ENCODE assay signal across 15 cellular contexts in the genomic region with DNA sequence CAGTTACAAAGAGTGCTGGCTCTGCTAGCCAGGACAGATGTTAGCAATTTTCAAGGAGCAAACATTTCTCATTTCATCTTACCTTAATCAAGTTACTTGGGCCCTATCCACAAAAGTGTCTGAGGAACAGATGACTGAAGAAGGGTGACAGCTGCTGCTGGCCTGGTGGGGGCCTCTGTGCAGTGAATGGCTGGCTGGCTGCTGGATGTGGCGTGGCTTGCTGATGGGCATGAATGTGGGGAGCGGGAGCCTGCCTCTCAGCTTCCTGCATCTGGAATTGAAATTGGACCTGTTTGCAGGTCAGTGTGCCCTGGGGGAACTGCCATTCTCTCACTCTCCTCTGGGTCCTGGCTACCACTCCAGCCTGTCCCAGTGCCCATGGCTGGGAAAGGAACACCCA.
"Had no signal": no experiment of that assay in that cellular context is flagged by ENCODE, and none has a peak within 500 bp of the region (broad histone marks: within the 10 kb centered on the region; RNA-seq: fewer than 3 reads in every experiment).

No MANE protein-coding gene starts in this region.

- H3K27me3 Mint-ChIP-seq: activated naive CD8-positive, alpha-beta T cell had no signal

- H3K9me3 ChIP-seq: esophagus squamous epithelium, heart right ventricle, pancreas, right lobe of liver had no signal

- H3K9me3 Mint-ChIP-seq: effector memory CD8-positive, alpha-beta T cell; memory B cell; naive thymus-derived CD8-positive, alpha-beta T cell; stimulated activated effector memory CD8-positive, alpha-beta T cell treated with anti-CD3 and anti-CD28 coated beads, Interleukin-12 subunit alpha, Interleukin-12 subunit beta, amount 100 ng/mL, for 72 hours; T-helper 2 cell treated with Interferon-gamma antibody and Interleukin-4, amounts not matched to agents 5 μg/mL and 100 μg/mL, for 36 hours had no signal

- H3K4me3 ChIP-seq: esophagus squamous epithelium, heart right ventricle, pancreas, right lobe of liver had no signal

- H3K27ac Mint-ChIP-seq: activated CD8-positive, alpha-beta memory T cell treated with anti-CD3 and anti-CD28 coated beads, Interleukin-2, amount 10 ng/mL, durations not matched to agents 7 days and 5 days; effector memory CD8-positive, alpha-beta T cell; memory B cell; stimulated activated effector memory CD8-positive, alpha-beta T cell treated with anti-CD3 and anti-CD28 coated beads, Interleukin-12 subunit alpha, Interleukin-12 subunit beta, amount 100 ng/mL, for 72 hours; T-helper 2 cell treated with Interferon-gamma antibody and Interleukin-4, amounts not matched to agents 5 μg/mL and 100 μg/mL, for 36 hours had no signal

- H3K36me3 ChIP-seq: esophagus squamous epithelium, heart right ventricle, pancreas, right lobe of liver had no signal

- DNase-seq: activated CD4-positive, alpha-beta T cell treated with anti-CD3 and anti-CD28 coated beads, Interleukin-2, amount 50 U/mL, for 4 hours; activated CD8-positive, alpha-beta memory T cell treated with anti-CD3 and anti-CD28 coated beads, Interleukin-2, amount 10 ng/mL, durations not matched to agents 7 days and 5 days; dermis blood vessel endothelial cell; effector memory CD8-positive, alpha-beta T cell; esophagus squamous epithelium; heart right ventricle; left ventricle myocardium superior; naive thymus-derived CD8-positive, alpha-beta T cell; pancreas; right lobe of liver; stimulated activated CD4-positive, alpha-beta T cell treated with anti-CD3 and anti-CD28 coated beads, Interleukin-4, amount 100 ng/mL, for 24 hours had no signal

- H3K27ac ChIP-seq: esophagus squamous epithelium, heart right ventricle, pancreas, right lobe of liver had no signal

- H3K36me3 Mint-ChIP-seq: activated CD8-positive, alpha-beta memory T cell treated with anti-CD3 and anti-CD28 coated beads, Interleukin-2, amount 10 ng/mL, durations not matched to agents 7 days and 5 days; activated naive CD8-positive, alpha-beta T cell; memory B cell; naive thymus-derived CD8-positive, alpha-beta T cell; stimulated activated effector memory CD8-positive, alpha-beta T cell treated with anti-CD3 and anti-CD28 coated beads, Interleukin-12 subunit alpha, Interleukin-12 subunit beta, amount 100 ng/mL, for 72 hours had no signal

- H3K4me1 ChIP-seq: pancreas, right lobe of liver had no signal

- ATAC-seq: activated CD8-positive, alpha-beta memory T cell treated with anti-CD3 and anti-CD28 coated beads, Interleukin-2, amount 10 ng/mL, durations not matched to agents 7 days and 5 days; effector memory CD8-positive, alpha-beta T cell; heart right ventricle; left ventricle myocardium superior; naive thymus-derived CD8-positive, alpha-beta T cell; pancreas; right lobe of liver; stimulated activated effector memory CD8-positive, alpha-beta T cell treated with anti-CD3 and anti-CD28 coated beads, Interleukin-12 subunit alpha, Interleukin-12 subunit beta, amount 100 ng/mL, for 72 hours had no signal

- H3K4me3 Mint-ChIP-seq: activated CD8-positive, alpha-beta memory T cell treated with anti-CD3 and anti-CD28 coated beads, Interleukin-2, amount 10 ng/mL, durations not matched to agents 7 days and 5 days; activated naive CD8-positive, alpha-beta T cell; effector memory CD8-positive, alpha-beta T cell; memory B cell; naive thymus-derived CD8-positive, alpha-beta T cell; stimulated activated effector memory CD8-positive, alpha-beta T cell treated with anti-CD3 and anti-CD28 coated beads, Interleukin-12 subunit alpha, Interleukin-12 subunit beta, amount 100 ng/mL, for 72 hours; T-helper 2 cell treated with Interferon-gamma antibody and Interleukin-4, amounts not matched to agents 5 μg/mL and 100 μg/mL, for 36 hours had no signal

- H3K27me3 ChIP-seq: esophagus squamous epithelium, heart right ventricle, pancreas, right lobe of liver had no signal
